ENCODE assay signal across 32 cellular contexts in genomic region chr1:119778359-119778758, GRCh38. TPM values are rescaled to one million over a fixed set of nuclear protein-coding genes. Genes with fewer than 3 reads are reported as not detected.
"Had no signal": no experiment of that assay in that cellular context is flagged by ENCODE, and none has a peak within 500 bp of the region (broad histone marks: within the 10 kb centered on the region; RNA-seq: fewer than 3 reads in every experiment).

No MANE protein-coding gene starts in this region.

- H3K36me3 ChIP-seq: gastroesophageal sphincter, heart left ventricle, lower lobe of right lung, neural progenitor cell, prostate gland, right atrium auricular region, sigmoid colon, tibial artery, upper lobe of left lung had no signal

- H3K4me1 ChIP-seq: prostate gland, testis had no signal

- H3K27ac ChIP-seq: epithelial cell of prostate, foreskin keratinocyte, gastroesophageal sphincter, heart left ventricle, lower lobe of right lung, neural progenitor cell, right atrium auricular region, sigmoid colon, testis, tibial artery, upper lobe of left lung had no signal

- H3K9ac ChIP-seq: neural progenitor cell, parathyroid adenoma had no signal

- H3K27me3 ChIP-seq: foreskin keratinocyte, gastroesophageal sphincter, heart left ventricle, hepatocyte, neural progenitor cell, right atrium auricular region, sigmoid colon, testis, tibial artery, upper lobe of left lung had no signal

- DNase-seq: cerebellar nuclear complex; effector CD8-positive, alpha-beta T cell; endodermal cell; foreskin keratinocyte; heart left ventricle; left cardiac atrium; left ventricle myocardium superior; lower lobe of right lung; naive B cell; sigmoid colon; stimulated activated CD4-positive, alpha-beta T cell treated with anti-CD3 and anti-CD28 coated beads, Interleukin-2, amount 100 ng/mL, for 24 hours; stimulated activated CD4-positive, alpha-beta T cell treated with anti-CD3 and anti-CD28 coated beads, Interleukin-4, amount 100 ng/mL, for 24 hours; stimulated activated naive CD4-positive, alpha-beta T cell treated with Interleukin-2 at 50 U/mL for 16 hours; substantia nigra; testis; tibial artery had no signal

- H3K27ac Mint-ChIP-seq: dendritic cell treated with granulocyte-macrophage colony-stimulating factor and Interleukin-4, amounts not matched to agents 40 ng/mL and 50 ng/mL, for 4 days; naive B cell; natural killer cell treated with Interleukin-12 subunit alpha and Interleukin-12 subunit beta and Interleukin-15 and Interleukin-18, amount 100 ng/mL, for 72 hours; neural progenitor cell; stimulated activated effector memory CD8-positive, alpha-beta T cell treated with anti-CD3 and anti-CD28 coated beads, Interleukin-12 subunit alpha, Interleukin-12 subunit beta, amount 100 ng/mL, for 72 hours had no signal

- ATAC-seq: esophagus mucosa; foreskin keratinocyte; gastroesophageal sphincter; heart left ventricle; left cardiac atrium; left ventricle myocardium superior; lower lobe of right lung; natural killer cell treated with Interleukin-12 subunit alpha and Interleukin-12 subunit beta and Interleukin-15 and Interleukin-18, amount 100 ng/mL, for 72 hours; stimulated activated effector memory CD8-positive, alpha-beta T cell treated with anti-CD3 and anti-CD28 coated beads, Interleukin-12 subunit alpha, Interleukin-12 subunit beta, amount 100 ng/mL, for 72 hours had no signal

- H3K9me3 Mint-ChIP-seq: dendritic cell treated with granulocyte-macrophage colony-stimulating factor and Interleukin-4, amounts not matched to agents 40 ng/mL and 50 ng/mL, for 4 days; endodermal cell; natural killer cell treated with Interleukin-12 subunit alpha and Interleukin-12 subunit beta and Interleukin-15 and Interleukin-18, amount 100 ng/mL, for 72 hours; neural progenitor cell; stimulated activated effector memory CD8-positive, alpha-beta T cell treated with anti-CD3 and anti-CD28 coated beads, Interleukin-12 subunit alpha, Interleukin-12 subunit beta, amount 100 ng/mL, for 72 hours had no signal

- H3K4me3 Mint-ChIP-seq: dendritic cell treated with granulocyte-macrophage colony-stimulating factor and Interleukin-4, amounts not matched to agents 40 ng/mL and 50 ng/mL, for 4 days; endodermal cell; naive B cell; natural killer cell treated with Interleukin-12 subunit alpha and Interleukin-12 subunit beta and Interleukin-15 and Interleukin-18, amount 100 ng/mL, for 72 hours; neural progenitor cell; stimulated activated effector memory CD8-positive, alpha-beta T cell treated with anti-CD3 and anti-CD28 coated beads, Interleukin-12 subunit alpha, Interleukin-12 subunit beta, amount 100 ng/mL, for 72 hours had no signal

- H3K27me3 Mint-ChIP-seq: dendritic cell treated with granulocyte-macrophage colony-stimulating factor and Interleukin-4, amounts not matched to agents 40 ng/mL and 50 ng/mL, for 4 days had no signal

- H3K36me3 Mint-ChIP-seq: naive B cell; natural killer cell treated with Interleukin-12 subunit alpha and Interleukin-12 subunit beta and Interleukin-15 and Interleukin-18, amount 100 ng/mL, for 72 hours; neural progenitor cell; stimulated activated effector memory CD8-positive, alpha-beta T cell treated with anti-CD3 and anti-CD28 coated beads, Interleukin-12 subunit alpha, Interleukin-12 subunit beta, amount 100 ng/mL, for 72 hours had no signal

- H3K9me3 ChIP-seq: gastroesophageal sphincter, heart left ventricle, lower lobe of right lung, prostate gland, right atrium auricular region, sigmoid colon, testis, tibial artery, upper lobe of left lung had no signal

- H3K4me1 Mint-ChIP-seq: naive B cell; stimulated activated effector memory CD8-positive, alpha-beta T cell treated with anti-CD3 and anti-CD28 coated beads, Interleukin-12 subunit alpha, Interleukin-12 subunit beta, amount 100 ng/mL, for 72 hours had no signal

- H3K4me3 ChIP-seq: gastroesophageal sphincter, heart left ventricle, hepatocyte, lower lobe of right lung, neural progenitor cell, prostate gland, right atrium auricular region, sigmoid colon, testis, tibial artery, upper lobe of left lung had no signal

RNA-seq across cellular contexts. Expression of gene HMGCS2, which starts 9.7 kb away (rescaled TPM):
- total RNA-seq: endodermal cell; fibroblast of lung; foreskin keratinocyte; kidney epithelial cell; natural killer cell treated with Interleukin-12 subunit alpha and Interleukin-12 subunit beta and Interleukin-15 and Interleukin-18, amount 100 ng/mL, for 72 hours; osteoblast had no signal
- polyA plus RNA-seq: fibroblast of lung, foreskin keratinocyte had no signal

RNA-seq across cellular contexts. Expression of gene REG4, which starts 32.9 kb away (rescaled TPM):
- total RNA-seq: endodermal cell, esophagus mucosa, fibroblast of lung, foreskin keratinocyte, gastroesophageal sphincter, heart left ventricle, kidney epithelial cell, left cardiac atrium, left ventricle myocardium superior, lower lobe of right lung, osteoblast, right atrium auricular region, sigmoid colon, skeletal muscle tissue, upper lobe of left lung had no signal
- polyA plus RNA-seq: fibroblast of lung, foreskin keratinocyte had no signal
